ENCODE assay signal across 8 cellular contexts in the genomic region with DNA sequence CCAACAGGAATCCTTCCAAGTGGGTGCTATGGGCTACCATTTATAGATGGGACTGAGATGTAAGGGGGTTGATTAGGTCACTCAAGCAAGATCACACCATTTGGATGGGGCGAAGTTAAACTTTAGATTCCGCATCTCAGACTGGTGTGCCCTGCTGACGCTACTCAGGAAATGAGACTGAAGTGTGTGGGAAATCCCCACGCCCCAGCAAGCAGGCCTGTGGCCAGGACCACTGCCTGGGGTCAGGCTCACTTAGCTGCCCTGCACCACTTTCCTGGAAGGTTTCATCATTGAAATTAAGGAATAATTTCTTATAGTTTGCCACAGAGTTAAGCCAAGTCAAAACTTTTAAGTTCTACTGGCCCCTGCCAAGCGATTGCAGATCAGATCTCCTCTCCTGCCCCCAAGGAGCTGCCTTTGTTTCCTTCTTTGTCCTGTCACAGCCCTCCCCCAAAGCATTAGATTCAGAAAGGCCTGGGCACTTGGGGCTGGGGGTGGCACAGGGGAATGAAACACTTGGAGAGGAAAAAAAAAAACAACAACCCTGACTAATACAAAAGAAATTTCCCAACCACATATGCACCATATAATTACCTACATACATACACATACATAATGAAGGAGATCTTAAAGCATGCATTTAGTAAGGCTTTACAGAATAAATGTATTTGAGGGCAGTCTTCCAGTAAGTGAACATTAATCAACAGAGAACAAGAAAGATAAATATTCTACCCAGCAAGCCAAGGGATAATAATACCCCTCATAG.
DNase-seq lines count a peak whose midpoint lies in the region; ATAC-seq and TF ChIP-seq lines count a peak whose summit lies in the region.

No MANE protein-coding gene starts in this region.

- H3K9me3 ChIP-seq in prostate gland = no peaks in the 10 kb centered on the region

- H3K36me3 ChIP-seq in prostate gland (no peaks in the 10 kb centered on the region), H7 (replicated peaks; ENCODE audit: control insufficient read depth, insufficient read depth, low read length) (no peaks in the 10 kb centered on the region)

- intact Hi-C loops in prostate gland (cut with DNase I) = no loop called here

- peak; percentile 86 for ATAC-seq in GM21723 (IDR thresholded peaks at IDR 0.05; ENCODE audit: unreplicated experiment)

- H3K4me1 ChIP-seq in prostate gland (replicated peaks) = peaks cover 3% of the 10 kb centered on the region

- in situ Hi-C loops in Caki2 (cut with HindIII; ENCODE audit: low pct_unique_long_range_greater_than_20kb, low sequenced_read_pairs) = no loop called here

- 66% methylated on average over 5 of the region's 5 CpGs for WGBS in prostate gland

- no peak for TF ChIP-seq CTCF in prostate gland (IDR thresholded peaks at IDR 0.05)

- H3K4me3 ChIP-seq in prostate gland (no peak overlapping the region), H7 (ENCODE audit: insufficient read depth, low read depth, low read length) (no peak overlapping the region)

- H3K27ac ChIP-seq in prostate gland = no peak overlapping the region

- no peaks in the 10 kb centered on the region for H3K27me3 ChIP-seq in prostate gland (replicated peaks; ENCODE audit: insufficient read depth)
- H3K27me3 ChIP-seq in H7 (ENCODE audit: control insufficient read depth, insufficient read depth, low read length) = no peaks in the 10 kb centered on the region

- no peak for TF ChIP-seq POLR2A in prostate gland (IDR thresholded peaks at IDR 0.05)

- DNase-seq in Caki2 (ENCODE audit: low read depth) (peak; percentile 45), NCI-H2081 treated with DMSO at 0.1 percent for 48 hours (lab: John Stamatoyannopoulos, UW) (peak; percentile 62), kidney glomerular epithelial cell (lab: John Stamatoyannopoulos, UW) (peak; percentile 31), prostate gland (ENCODE audit: low spot score) (no peak), H7 (no peak)
- DNase-seq in activated T-helper 1 cell treated with anti-CD3 and anti-CD28 coated beads, Interleukin-2, amount 50 U/mL, for 16 hours (ENCODE audit: low read depth in 1 of 2, low spot score in 1 of 2) = peak; percentile 12 to 46
- peak; percentile 57 to 70 for DNase-seq in stimulated activated CD8-positive, alpha-beta memory T cell treated with anti-CD3 and anti-CD28 coated beads, Interleukin-7, amount 100 ng/mL, for 48 hours (ENCODE audit: extremely low read depth in 1 of 2, low read depth in 1 of 2)

Comparison
In these comparisons a context has a peak if more than half of its experiments do, and no peak if none do; other contexts are left out.
1. DNase-seq: peak in Caki2 (single experiment), NCI-H2081 treated with DMSO at 0.1 percent for 48 hours (single experiment), activated T-helper 1 cell treated with anti-CD3 and anti-CD28 coated beads, Interleukin-2, amount 50 U/mL, for 16 hours (2 of 2), kidney glomerular epithelial cell (single experiment) and stimulated activated CD8-positive, alpha-beta memory T cell treated with anti-CD3 and anti-CD28 coated beads, Interleukin-7, amount 100 ng/mL, for 48 hours (2 of 2); none in prostate gland (single experiment) and H7 (single experiment).